ENCODE assay signal across 25 cellular contexts in the genomic region with DNA sequence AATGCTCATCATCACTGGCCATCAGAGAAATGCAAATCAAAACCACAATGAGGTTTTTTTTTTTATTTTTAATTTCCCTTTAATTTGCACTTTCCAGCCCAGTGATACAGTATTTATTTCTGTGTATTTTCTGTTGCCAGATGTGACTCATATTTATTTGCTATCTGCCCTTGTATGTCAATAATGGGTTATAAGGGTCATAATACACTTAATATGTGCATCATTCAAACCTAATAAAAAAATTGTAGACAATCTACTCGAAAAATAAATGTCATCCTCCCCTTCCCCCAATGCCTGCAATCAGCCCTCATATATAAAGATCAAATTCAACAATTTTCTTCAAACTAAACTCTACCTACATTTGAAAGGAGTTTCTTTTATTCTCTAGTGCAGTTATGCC.
DNase-seq lines count a peak whose midpoint lies in the region; ATAC-seq, FAIRE-seq and TF ChIP-seq lines count a peak whose summit lies in the region.
"Had no signal": no experiment of that assay in that cellular context is flagged by ENCODE, and none has a peak within 500 bp of the region (broad histone marks: within the 10 kb centered on the region; RNA-seq: fewer than 3 reads in every experiment).

No MANE protein-coding gene starts in this region.

- H2AFZ ChIP-seq in PC-3 (ENCODE audit: low read length), result no peak overlapping the region
- H2AFZ ChIP-seq in neural progenitor cell (replicated peaks), result no peak overlapping the region

- H3K4me3 Mint-ChIP-seq in neural progenitor cell, result no peak overlapping the region
- H3K4me3 Mint-ChIP-seq: CD14-positive monocyte; CD4-positive, alpha-beta memory T cell; CD4-positive, CD25-positive, alpha-beta regulatory T cell; CD8-positive, alpha-beta memory T cell had no signal

- H3K36me3 ChIP-seq in PC-3 (ENCODE audit: low read depth, low read length) (no peaks in the 10 kb centered on the region), bronchial epithelial cell (ENCODE audit: control insufficient read depth, insufficient read depth, low read length) (no peaks in the 10 kb centered on the region), neural progenitor cell (no peaks in the 10 kb centered on the region)
- H3K36me3 ChIP-seq: BE2C, BLaER1 had no signal

- H3K9ac ChIP-seq in PC-3 (ENCODE audit: low read length) (no peak overlapping the region), neural progenitor cell (no peak overlapping the region)
- H3K9ac ChIP-seq: BLaER1 had no signal

- no peak for FAIRE-seq in bronchial epithelial cell (lab: Jason Lieb, UNC)
- FAIRE-seq: A204.1, GM12878, GM12892, GM18507 had no signal

- H3K27me3 ChIP-seq in PC-3 (ENCODE audit: low read length), result no peaks in the 10 kb centered on the region
- no peaks in the 10 kb centered on the region for H3K27me3 ChIP-seq in bronchial epithelial cell (ENCODE audit: control insufficient read depth, insufficient read depth, low read length)
- no peaks in the 10 kb centered on the region for H3K27me3 ChIP-seq in neural progenitor cell
- H3K27me3 ChIP-seq: BE2C, BLaER1 had no signal

- POLR2A ChIA-PET in PC-3 (lab: Charles Lee; ENCODE audit: unreplicated experiment), result no interaction called here

- intact Hi-C loops in PC-3 (cut with micrococcal nuclease), result loop anchor here (5.0 to 10.0 kb wide), 3 partner anchors 137 to 670 kb away; no protein-coding TSS in a partner anchor

- H3K27ac Mint-ChIP-seq in neural progenitor cell, result peak overlapping the region; percentile 12
- H3K27ac Mint-ChIP-seq: CD14-positive monocyte; CD4-positive, alpha-beta memory T cell; CD4-positive, CD25-positive, alpha-beta regulatory T cell had no signal

- ATAC-seq in PC-3, result peak; percentile 84
- no peak for ATAC-seq in HG02759 (IDR thresholded peaks at IDR 0.05; ENCODE audit: unreplicated experiment)
- ATAC-seq: GM12878 had no signal

- H3K4me3 ChIP-seq in PC-3 (ENCODE audit: low read length), result no peak overlapping the region
- H3K4me3 ChIP-seq in bronchial epithelial cell (ENCODE audit: low read depth, low read length), result no peak overlapping the region
- no peak overlapping the region for H3K4me3 ChIP-seq in neural progenitor cell
- H3K4me3 ChIP-seq: BLaER1, GM12878 had no signal

- H3F3A ChIP-seq in PC-3 (ENCODE audit: low read length, unreplicated experiment) (no peaks in the 10 kb centered on the region), neural progenitor cell (ENCODE audit: low read depth) (no peaks in the 10 kb centered on the region)

- no peaks in the 10 kb centered on the region for H3K4me1 Mint-ChIP-seq in neural progenitor cell
- H3K4me1 Mint-ChIP-seq: CD14-positive monocyte; CD4-positive, alpha-beta memory T cell; CD4-positive, CD25-positive, alpha-beta regulatory T cell; CD8-positive, alpha-beta memory T cell had no signal

- H3K27ac ChIP-seq in PC-3 (ENCODE audit: low read length), result no peak overlapping the region
- no peak overlapping the region for H3K27ac ChIP-seq in neural progenitor cell
- H3K27ac ChIP-seq: BLaER1 had no signal

- H4K20me1 ChIP-seq in PC-3 (ENCODE audit: low read length), result no peaks in the 10 kb centered on the region
- no peaks in the 10 kb centered on the region for H4K20me1 ChIP-seq in neural progenitor cell (ENCODE audit: low read depth)
- H4K20me1 ChIP-seq: BLaER1 had no signal

- H3K9me3 ChIP-seq in PC-3 (ENCODE audit: low read length) (no peaks in the 10 kb centered on the region), neural progenitor cell (ENCODE audit: low read depth) (no peaks in the 10 kb centered on the region)
- H3K9me3 ChIP-seq: BE2C, BLaER1 had no signal

- no peaks in the 10 kb centered on the region for H3K9me2 ChIP-seq in PC-3 (replicated peaks; ENCODE audit: low read length)

- CTCF ChIA-PET in PC-3 (lab: Charles Lee), result interaction anchor here (0.8 kb wide), 1 partner anchor 34 kb away, joined by 4 read pairs; no protein-coding TSS in a partner anchor

- H3K4me2 ChIP-seq in PC-3 (ENCODE audit: low read length) (peak overlapping the region; percentile 6), neural progenitor cell (no peak overlapping the region)
- H3K4me2 ChIP-seq: BLaER1 had no signal

- no peaks in the 10 kb centered on the region for H3K9me3 Mint-ChIP-seq in neural progenitor cell
- H3K9me3 Mint-ChIP-seq: CD14-positive monocyte; CD4-positive, alpha-beta memory T cell; CD8-positive, alpha-beta memory T cell had no signal

- H3K27me3 Mint-ChIP-seq in neural progenitor cell (ENCODE audit: insufficient read depth, low read depth), result peaks cover 2% of the 10 kb centered on the region
- H3K27me3 Mint-ChIP-seq: CD4-positive, alpha-beta memory T cell; CD4-positive, CD25-positive, alpha-beta regulatory T cell; CD8-positive, alpha-beta memory T cell had no signal

- DNase-seq in PC-3, result peak; percentile 65
- DNase-seq in bronchial epithelial cell (ENCODE audit: low read depth), result peak; percentile 1
- DNase-seq in neural progenitor cell (ENCODE audit: low spot score), result no peak
- DNase-seq in NK-92 treated with Interleukin-12 subunit alpha and Interleukin-12 subunit beta, amount 100 ng/mL, for 24 hours (lab: John Stamatoyannopoulos, UW), result no peak
- DNase-seq: 8988T; ACHN; BE2C; C1 segment of cervical spinal cord; CD4-positive, alpha-beta memory T cell; CD4-positive, CD25-positive, alpha-beta regulatory T cell; CD8-positive, alpha-beta memory T cell; COR-L47; DMS 273 treated with DMSO at 0.1 percent for 48 hours; DMS153; DMS79; DND-41; EL; GDM1 had no signal

- BruUV-seq in PC-3 (replicated peaks; lab: Mats Ljungman, UMichigan), result no TSS peak

- H3K36me3 Mint-ChIP-seq in neural progenitor cell, result no peaks in the 10 kb centered on the region
- H3K36me3 Mint-ChIP-seq: CD14-positive monocyte; CD4-positive, alpha-beta memory T cell; CD4-positive, CD25-positive, alpha-beta regulatory T cell; CD8-positive, alpha-beta memory T cell had no signal

- TF ChIP-seq CTCF in PC-3 (conservative IDR thresholded peaks at IDR 0.05; ENCODE audit: low read depth, low read length), result no peak
- no peak for TF ChIP-seq CTCF in bronchial epithelial cell (IDR thresholded peaks at IDR 0.05; ENCODE audit: insufficient read depth, low read length, severe bottlenecking)
- TF ChIP-seq CTCF in neural progenitor cell (IDR thresholded peaks at IDR 0.05), result no peak

- H3K79me2 ChIP-seq in PC-3 (ENCODE audit: low read length) (no peaks in the 10 kb centered on the region), neural progenitor cell (ENCODE audit: low read depth) (no peaks in the 10 kb centered on the region)

- peaks cover 8% of the 10 kb centered on the region for H3K4me1 ChIP-seq in PC-3 (ENCODE audit: insufficient read depth, low read length)
- H3K4me1 ChIP-seq in neural progenitor cell, result no peaks in the 10 kb centered on the region
- H3K4me1 ChIP-seq: BE2C, BLaER1 had no signal

Comparison
In these comparisons a context has a peak if more than half of its experiments do, and no peak if none do; other contexts are left out.
1. DNase-seq: peak in PC-3 (single experiment) and bronchial epithelial cell (single experiment); none in neural progenitor cell (single experiment) and NK-92 treated with Interleukin-12 subunit alpha and Interleukin-12 subunit beta, amount 100 ng/mL, for 24 hours (single experiment).